ENCODE assay signal across 9 cellular contexts in genomic region chr2:190791347-190791982, GRCh38.
DNase-seq lines count a peak whose midpoint lies in the region; ATAC-seq and TF ChIP-seq lines count a peak whose summit lies in the region.
"Had no signal": no experiment of that assay in that cellular context is flagged by ENCODE, and none has a peak within 500 bp of the region (broad histone marks: within the 10 kb centered on the region; RNA-seq: fewer than 3 reads in every experiment).

No MANE protein-coding gene starts in this region.

- ATAC-seq in RWPE2 (ENCODE audit: low read depth): peak; percentile 86
- ATAC-seq in effector memory CD8-positive, alpha-beta T cell (replicated peaks): peak; percentile 61
- ATAC-seq in natural killer cell treated with Interleukin-12 subunit alpha and Interleukin-12 subunit beta and Interleukin-15 and Interleukin-18, amount 100 ng/mL, for 72 hours: peak; percentile 94
- ATAC-seq in GM21619 (IDR thresholded peaks at IDR 0.05; ENCODE audit: unreplicated experiment): no peak

- peaks cover 16% of the 10 kb centered on the region for H3K4me1 ChIP-seq in RWPE2 (ENCODE audit: insufficient read depth, poor library complexity, severe bottlenecking)
- H3K4me1 ChIP-seq in neural progenitor cell: peaks cover 5% of the 10 kb centered on the region
- H3K4me1 ChIP-seq: gastrocnemius medialis had no signal

- TF ChIP-seq CTCF in RWPE2 (IDR thresholded peaks at IDR 0.05; ENCODE audit: poor library complexity, severe bottlenecking): no peak
- no peak for TF ChIP-seq CTCF in neural progenitor cell (IDR thresholded peaks at IDR 0.05)

- no peak overlapping the region for H3K27ac Mint-ChIP-seq in effector memory CD8-positive, alpha-beta T cell
- H3K27ac Mint-ChIP-seq in natural killer cell treated with Interleukin-12 subunit alpha and Interleukin-12 subunit beta and Interleukin-15 and Interleukin-18, amount 100 ng/mL, for 72 hours: peak overlapping the region; percentile 48 to 83
- no peak overlapping the region for H3K27ac Mint-ChIP-seq in neural progenitor cell

- no peaks in the 10 kb centered on the region for H3K9me3 Mint-ChIP-seq in effector memory CD8-positive, alpha-beta T cell
- no peaks in the 10 kb centered on the region for H3K9me3 Mint-ChIP-seq in natural killer cell treated with Interleukin-12 subunit alpha and Interleukin-12 subunit beta and Interleukin-15 and Interleukin-18, amount 100 ng/mL, for 72 hours
- no peaks in the 10 kb centered on the region for H3K9me3 Mint-ChIP-seq in neural progenitor cell

- H3K27me3 Mint-ChIP-seq in effector memory CD8-positive, alpha-beta T cell: no peaks in the 10 kb centered on the region
- no peaks in the 10 kb centered on the region for H3K27me3 Mint-ChIP-seq in natural killer cell treated with Interleukin-12 subunit alpha and Interleukin-12 subunit beta and Interleukin-15 and Interleukin-18, amount 100 ng/mL, for 72 hours
- H3K27me3 Mint-ChIP-seq in neural progenitor cell (ENCODE audit: insufficient read depth, low read depth): no peaks in the 10 kb centered on the region

- H3K4me2 ChIP-seq in neural progenitor cell: no peak overlapping the region

- H3K36me3 Mint-ChIP-seq in effector memory CD8-positive, alpha-beta T cell (ENCODE audit: insufficient read depth): no peaks in the 10 kb centered on the region
- no peaks in the 10 kb centered on the region for H3K36me3 Mint-ChIP-seq in natural killer cell treated with Interleukin-12 subunit alpha and Interleukin-12 subunit beta and Interleukin-15 and Interleukin-18, amount 100 ng/mL, for 72 hours
- no peaks in the 10 kb centered on the region for H3K36me3 Mint-ChIP-seq in neural progenitor cell

- H3K9ac ChIP-seq in neural progenitor cell: no peak overlapping the region

- no peaks in the 10 kb centered on the region for H4K20me1 ChIP-seq in neural progenitor cell (ENCODE audit: low read depth)

- H3K9me3 ChIP-seq in RWPE2 (ENCODE audit: severe bottlenecking) (no peaks in the 10 kb centered on the region), neural progenitor cell (ENCODE audit: low read depth) (no peaks in the 10 kb centered on the region)
- H3K9me3 ChIP-seq: gastrocnemius medialis had no signal

- no peaks in the 10 kb centered on the region for H3K36me3 ChIP-seq in RWPE2 (ENCODE audit: low read depth)
- H3K36me3 ChIP-seq in neural progenitor cell: no peaks in the 10 kb centered on the region
- H3K36me3 ChIP-seq: gastrocnemius medialis had no signal

- no peaks in the 10 kb centered on the region for H3K27me3 ChIP-seq in RWPE2 (ENCODE audit: insufficient read depth, poor library complexity, severe bottlenecking)
- no peaks in the 10 kb centered on the region for H3K27me3 ChIP-seq in neural progenitor cell
- H3K27me3 ChIP-seq: gastrocnemius medialis had no signal

- no peak overlapping the region for H3K4me3 Mint-ChIP-seq in effector memory CD8-positive, alpha-beta T cell
- H3K4me3 Mint-ChIP-seq in natural killer cell treated with Interleukin-12 subunit alpha and Interleukin-12 subunit beta and Interleukin-15 and Interleukin-18, amount 100 ng/mL, for 72 hours: peak overlapping the region; percentile 63
- H3K4me3 Mint-ChIP-seq in neural progenitor cell: no peak overlapping the region

- DNase-seq in GM04504 (ENCODE audit: low read depth) (peak; percentile 30), RWPE2 (ENCODE audit: low spot score) (no peak), NCI-H774 (lab: John Stamatoyannopoulos, UW) (no peak), neural progenitor cell (ENCODE audit: low spot score) (no peak), NCI-H1930 (lab: John Stamatoyannopoulos, UW) (no peak)
- DNase-seq in effector memory CD8-positive, alpha-beta T cell: no peak
- peak; percentile 82 for DNase-seq in natural killer cell treated with Interleukin-12 subunit alpha and Interleukin-12 subunit beta and Interleukin-15 and Interleukin-18, amount 100 ng/mL, for 72 hours (ENCODE audit: low spot score)
- DNase-seq: gastrocnemius medialis had no signal

- H3K4me1 Mint-ChIP-seq in effector memory CD8-positive, alpha-beta T cell (ENCODE audit: low read depth in 2 of 2): peaks cover 6 to 7% of the 10 kb centered on the region in 2 donors
- peaks cover 20 to 28% of the 10 kb centered on the region in 2 donors for H3K4me1 Mint-ChIP-seq in natural killer cell treated with Interleukin-12 subunit alpha and Interleukin-12 subunit beta and Interleukin-15 and Interleukin-18, amount 100 ng/mL, for 72 hours (ENCODE audit: low read depth in 2 of 2)
- peaks cover 32% of the 10 kb centered on the region for H3K4me1 Mint-ChIP-seq in neural progenitor cell

- no peak overlapping the region for H3K27ac ChIP-seq in RWPE2 (ENCODE audit: poor library complexity, severe bottlenecking)
- H3K27ac ChIP-seq in neural progenitor cell: no peak overlapping the region

- H3K79me2 ChIP-seq in neural progenitor cell (ENCODE audit: low read depth): no peaks in the 10 kb centered on the region

- H3K4me3 ChIP-seq in RWPE2 (ENCODE audit: severe bottlenecking) (no peak overlapping the region), neural progenitor cell (no peak overlapping the region)
- H3K4me3 ChIP-seq: gastrocnemius medialis had no signal

- no peaks in the 10 kb centered on the region for H3F3A ChIP-seq in neural progenitor cell (ENCODE audit: low read depth)

- H2AFZ ChIP-seq in neural progenitor cell (replicated peaks): no peak overlapping the region

Comparison
In these comparisons a context has a peak if more than half of its experiments do, and no peak if none do; other contexts are left out.
1. DNase-seq: peak in GM04504 (single experiment) and natural killer cell treated with Interleukin-12 subunit alpha and Interleukin-12 subunit beta and Interleukin-15 and Interleukin-18, amount 100 ng/mL, for 72 hours (single experiment); none in RWPE2 (single experiment), effector memory CD8-positive, alpha-beta T cell (0 of 3), NCI-H774 (single experiment), neural progenitor cell (single experiment) and NCI-H1930 (0 of 2).
2. H3K27ac Mint-ChIP-seq: peak in natural killer cell treated with Interleukin-12 subunit alpha and Interleukin-12 subunit beta and Interleukin-15 and Interleukin-18, amount 100 ng/mL, for 72 hours (2 of 2); none in effector memory CD8-positive, alpha-beta T cell (0 of 2) and neural progenitor cell (single experiment).